In the genomic region with DNA sequence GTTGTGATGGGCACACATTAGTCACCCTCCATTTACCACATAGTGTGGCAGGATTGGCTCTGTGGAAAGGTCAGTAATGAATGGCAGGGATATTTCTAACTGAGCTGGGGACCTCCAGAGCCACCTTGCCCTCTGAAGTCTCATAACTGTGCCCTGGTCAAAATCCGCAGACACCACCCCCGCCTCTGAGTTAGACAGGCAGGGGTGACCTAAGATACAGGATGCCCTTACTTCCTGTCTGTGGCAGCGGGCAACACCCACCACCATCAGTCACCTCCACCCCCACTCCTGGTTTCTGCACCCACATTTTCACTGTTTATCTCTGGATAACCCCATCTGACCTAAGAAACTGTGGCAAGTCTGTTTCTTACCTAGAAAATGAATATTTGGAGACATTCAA, we compare ENCODE assay signal across 8 cellular contexts.
DNase-seq lines count a peak whose midpoint lies in the region; ATAC-seq and TF ChIP-seq lines count a peak whose summit lies in the region.

No MANE protein-coding gene starts in this region.

- H3K4me1 Mint-ChIP-seq in activated naive CD4-positive, alpha-beta T cell treated with anti-CD3 and anti-CD28 coated beads, Interleukin-2, amount 10 ng/mL, durations not matched to agents 7 days and 5 days, result peaks cover 55% of the 10 kb centered on the region

- no peak overlapping the region for H3K4me3 Mint-ChIP-seq in activated naive CD4-positive, alpha-beta T cell treated with anti-CD3 and anti-CD28 coated beads, Interleukin-2, amount 10 ng/mL, durations not matched to agents 7 days and 5 days

- no peak for TF ChIP-seq CTCF in GM10266 (IDR thresholded peaks at IDR 0.05; ENCODE audit: control insufficient read depth, insufficient read depth, low read depth, missing control alignments)

- DNase-seq in SKM-1 (lab: John Stamatoyannopoulos, UW; ENCODE audit: unreplicated experiment) (peak; percentile 46), epidermal melanocyte (ENCODE audit: insufficient read length, low spot score) (no peak), NCI-H345 (lab: John Stamatoyannopoulos, UW) (no peak), GM10266 (ENCODE audit: extremely low spot score) (no peak)
- DNase-seq in activated naive CD4-positive, alpha-beta T cell treated with anti-CD3 and anti-CD28 coated beads, Interleukin-2, amount 10 ng/mL, durations not matched to agents 7 days and 5 days, result peak; percentile 46
- DNase-seq in stimulated activated CD8-positive, alpha-beta memory T cell treated with anti-CD3 and anti-CD28 coated beads, Interleukin-4, amount 100 ng/mL, for 4 hours (ENCODE audit: low read depth in 2 of 2, low spot score in 1 of 2), result peak; percentile 24 to 72

- ATAC-seq in GM21619 (IDR thresholded peaks at IDR 0.05; ENCODE audit: unreplicated experiment) (peak; percentile 56), HG03159 (IDR thresholded peaks at IDR 0.05; ENCODE audit: unreplicated experiment) (no peak)

- H3K27me3 Mint-ChIP-seq in activated naive CD4-positive, alpha-beta T cell treated with anti-CD3 and anti-CD28 coated beads, Interleukin-2, amount 10 ng/mL, durations not matched to agents 7 days and 5 days, result peaks cover 61% of the 10 kb centered on the region

- CTCF ChIA-PET in activated naive CD4-positive, alpha-beta T cell treated with anti-CD3 and anti-CD28 coated beads, Interleukin-2, amount 10 ng/mL, durations not matched to agents 7 days and 5 days (lab: Charles Lee), result no interaction called here

- H3K27ac Mint-ChIP-seq in activated naive CD4-positive, alpha-beta T cell treated with anti-CD3 and anti-CD28 coated beads, Interleukin-2, amount 10 ng/mL, durations not matched to agents 7 days and 5 days, result no peak overlapping the region

- no peaks in the 10 kb centered on the region for H3K9me3 Mint-ChIP-seq in activated naive CD4-positive, alpha-beta T cell treated with anti-CD3 and anti-CD28 coated beads, Interleukin-2, amount 10 ng/mL, durations not matched to agents 7 days and 5 days

- no peaks in the 10 kb centered on the region for H3K36me3 Mint-ChIP-seq in activated naive CD4-positive, alpha-beta T cell treated with anti-CD3 and anti-CD28 coated beads, Interleukin-2, amount 10 ng/mL, durations not matched to agents 7 days and 5 days

Comparison
In these comparisons a context has a peak if more than half of its experiments do, and no peak if none do; other contexts are left out.
1. DNase-seq: peak in SKM-1 (single experiment), activated naive CD4-positive, alpha-beta T cell treated with anti-CD3 and anti-CD28 coated beads, Interleukin-2, amount 10 ng/mL, durations not matched to agents 7 days and 5 days (single experiment) and stimulated activated CD8-positive, alpha-beta memory T cell treated with anti-CD3 and anti-CD28 coated beads, Interleukin-4, amount 100 ng/mL, for 4 hours (2 of 2); none in epidermal melanocyte (single experiment), NCI-H345 (single experiment) and GM10266 (single experiment).